ENCODE assay signal across 10 cellular contexts in the genomic region with DNA sequence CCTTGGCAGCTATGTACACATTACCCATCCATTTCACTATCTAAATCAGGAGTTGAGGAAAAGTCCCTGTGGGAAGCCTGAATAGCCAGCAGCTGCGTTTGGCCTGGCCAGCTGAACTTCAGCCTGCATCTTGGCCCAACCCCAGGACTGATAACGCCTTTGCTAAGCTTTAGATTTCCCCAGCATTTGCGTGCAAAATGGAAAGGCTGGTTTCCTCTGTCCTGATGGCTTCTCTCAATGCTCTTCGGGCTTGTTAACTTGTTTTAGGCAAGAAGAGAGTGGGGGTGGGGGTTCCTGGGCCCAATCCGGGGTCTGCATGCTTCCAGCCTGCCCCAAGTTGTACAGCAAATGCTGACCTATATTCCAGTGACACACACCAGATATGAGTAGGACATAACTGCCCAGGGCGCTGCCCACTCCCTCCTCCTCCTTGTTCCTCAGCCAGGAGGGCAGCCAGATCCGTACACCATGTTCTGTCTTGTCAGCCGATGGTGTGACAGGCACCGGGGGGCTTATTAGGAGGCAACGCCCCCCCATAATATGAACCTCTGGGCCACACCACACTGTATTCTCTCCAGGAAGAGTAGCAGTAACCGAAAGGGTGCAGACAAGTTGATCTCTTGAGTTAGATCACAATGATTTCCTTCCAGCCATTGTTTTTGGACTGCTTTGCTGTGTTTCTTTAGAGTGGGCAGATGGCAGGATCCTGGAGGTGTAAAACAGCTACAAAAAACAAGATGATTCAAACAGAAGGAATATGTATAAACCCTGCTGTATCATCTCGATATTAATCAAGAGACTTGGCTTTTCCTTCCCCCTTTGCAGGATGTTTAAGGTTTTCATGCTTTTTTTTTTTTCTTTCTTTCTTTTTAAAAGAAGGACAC.
DNase-seq lines count a peak whose midpoint lies in the region; ATAC-seq and TF ChIP-seq lines count a peak whose summit lies in the region.
"Had no signal": no experiment of that assay in that cellular context is flagged by ENCODE, and none has a peak within 500 bp of the region (broad histone marks: within the 10 kb centered on the region; RNA-seq: fewer than 3 reads in every experiment).

No MANE protein-coding gene starts in this region.

- H3K27ac ChIP-seq in GM23248 (no peak overlapping the region), heart right ventricle (peak overlapping the region; percentile 65 to 90 (median 81))

- H3K27me3 ChIP-seq in GM23248 (replicated peaks; ENCODE audit: insufficient read depth) (no peaks in the 10 kb centered on the region), adipocyte (replicated peaks; ENCODE audit: control insufficient read depth, insufficient read depth, low read length) (no peaks in the 10 kb centered on the region), heart right ventricle (no peaks in the 10 kb centered on the region)

- H2AFZ ChIP-seq in GM23248, result 0 out of 2 replicates have a peak overlapping the region, but pooled peaks have one; percentile 16

- H3K4me3 ChIP-seq in GM23248, result no peak overlapping the region
- peak overlapping the region; percentile 61 for H3K4me3 ChIP-seq in adipocyte (ENCODE audit: low read length)
- peak overlapping the region in 7 of 10 donors; percentile 1 to 38 (median 26) for H3K4me3 ChIP-seq in heart right ventricle

- H3K36me3 ChIP-seq in GM23248 (ENCODE audit: low read depth) (no peaks in the 10 kb centered on the region), adipocyte (ENCODE audit: control insufficient read depth, insufficient read depth, low read length, severe bottlenecking) (no peaks in the 10 kb centered on the region), heart right ventricle (no peaks in the 10 kb centered on the region)

- no peak overlapping the region for H3K4me2 ChIP-seq in GM23248 (ENCODE audit: unreplicated experiment)

- 70 to 74% methylated on average over 12 of the region's 12 CpGs for WGBS in GM23248 (ENCODE audit: low coverage in 1 of 2, low lambda C conversion rate in 2 of 2, missing lambda C conversion rate in 2 of 2), 2 experiments
- WGBS in heart right ventricle, 2 donors, result 9 to 12% methylated on average over 12 of the region's 12 CpGs

- H3F3A ChIP-seq in GM23248 (ENCODE audit: insufficient read depth), result no peaks in the 10 kb centered on the region

- TF ChIP-seq CTCF in heart right ventricle (IDR thresholded peaks at IDR 0.05), result no peak

- no peaks in the 10 kb centered on the region for H3K9me2 ChIP-seq in GM23248 (ENCODE audit: insufficient read depth)

- intact Hi-C loops in heart right ventricle (cut with DNase I), result loop anchor here in 6 of 10 donors (2.0 to 10.0 kb wide), 7 partner anchors 89 to 382 kb away; a partner anchor contains a TSS

- H3K9ac ChIP-seq in GM23248, result no peak overlapping the region
- H3K9ac ChIP-seq in adipocyte (ENCODE audit: low read length), result peak overlapping the region; percentile 79

- in situ Hi-C loops in GM23248 (cut with MboI), result no loop called here

- H3K9me3 ChIP-seq in GM23248 (ENCODE audit: low read depth) (no peaks in the 10 kb centered on the region), adipocyte (ENCODE audit: control insufficient read depth, low read length) (no peaks in the 10 kb centered on the region), heart right ventricle (no peaks in the 10 kb centered on the region)
- H3K9me3 ChIP-seq: Caco-2 had no signal

- ATAC-seq in heart right ventricle (peak; percentile 85 to 98 (median 90)), GM19351 (IDR thresholded peaks at IDR 0.05; ENCODE audit: unreplicated experiment) (no peak), HG03521 (IDR thresholded peaks at IDR 0.05; ENCODE audit: unreplicated experiment) (no peak), HG03520 (IDR thresholded peaks at IDR 0.05; ENCODE audit: unreplicated experiment) (no peak)

- no peaks in the 10 kb centered on the region for H3K4me1 ChIP-seq in GM23248 (ENCODE audit: insufficient read depth)
- peaks cover 56% of the 10 kb centered on the region for H3K4me1 ChIP-seq in adipocyte (ENCODE audit: control insufficient read depth, insufficient read depth, low read length)
- peaks cover 8 to 58% (median 42%) of the 10 kb centered on the region in 9 donors for H3K4me1 ChIP-seq in heart right ventricle
- H3K4me1 ChIP-seq: Caco-2 had no signal

- H4K20me1 ChIP-seq in GM23248 (ENCODE audit: insufficient read depth), result no peaks in the 10 kb centered on the region

- H3K79me2 ChIP-seq in GM23248 (ENCODE audit: insufficient read depth), result no peaks in the 10 kb centered on the region

- DNase-seq in GM23248, result no peak
- no peak for DNase-seq in adipocyte (ENCODE audit: low read depth)
- peak; percentile 76 to 87 for DNase-seq in heart right ventricle
- DNase-seq in retina, result peak; percentile 73
- DNase-seq in NOMO-1 (lab: John Stamatoyannopoulos, UW; ENCODE audit: unreplicated experiment in 2 of 2), result no peak
- DNase-seq: activated T-cell treated with anti-CD3 and anti-CD28 coated beads for 4 hours, Caco-2 had no signal

Comparison
In these comparisons a context has a peak if more than half of its experiments do, and no peak if none do; other contexts are left out.
1. DNase-seq: peak in heart right ventricle (2 of 2) and retina (single experiment); none in GM23248 (single experiment), adipocyte (single experiment) and NOMO-1 (0 of 2).
2. ATAC-seq: peak in heart right ventricle (8 of 8); none in GM19351 (single experiment), HG03521 (single experiment) and HG03520 (single experiment).